ENCODE assay signal across 9 cellular contexts in the genomic region with DNA sequence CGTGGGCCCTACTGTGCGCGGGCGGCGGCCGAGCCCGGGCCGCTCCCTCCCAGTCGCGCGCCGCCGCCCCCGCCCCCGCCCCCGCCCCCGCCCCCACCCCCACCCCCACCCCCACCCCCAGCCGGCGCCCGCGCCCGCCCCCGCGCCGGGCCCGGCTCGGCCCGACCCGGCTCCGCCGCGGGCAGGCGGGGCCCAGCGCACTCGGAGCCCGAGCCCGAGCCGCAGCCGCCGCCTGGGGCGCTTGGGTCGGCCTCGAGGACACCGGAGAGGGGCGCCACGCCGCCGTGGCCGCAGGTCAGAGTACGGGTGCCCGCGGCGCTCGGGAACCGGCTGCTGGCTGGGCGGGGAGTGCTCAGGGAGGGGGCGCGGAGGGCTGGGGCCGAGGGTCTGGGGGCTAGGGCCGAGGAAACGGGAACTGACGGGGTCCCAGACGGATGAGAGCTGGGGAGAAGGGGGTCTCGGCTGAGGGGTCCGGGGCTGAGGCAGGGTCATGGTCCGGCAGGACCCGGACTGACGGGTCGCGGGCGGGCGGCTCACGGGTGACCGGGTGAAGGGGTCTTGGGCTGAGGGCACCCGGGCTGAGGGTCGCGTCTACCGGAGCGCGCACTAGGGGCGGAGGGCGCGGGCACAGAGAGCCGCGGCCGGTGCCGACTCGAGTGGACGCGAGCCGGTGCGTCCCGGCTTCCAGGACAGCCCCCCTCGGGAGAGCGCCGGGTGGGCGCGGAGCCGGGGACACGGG. TPM values are rescaled to one million over a fixed set of nuclear protein-coding genes. Genes with fewer than 3 reads are reported as not detected.
DNase-seq lines count a peak whose midpoint lies in the region; ATAC-seq and TF ChIP-seq lines count a peak whose summit lies in the region.
"Had no signal": no experiment of that assay in that cellular context is flagged by ENCODE, and none has a peak within 500 bp of the region (broad histone marks: within the 10 kb centered on the region; RNA-seq: fewer than 3 reads in every experiment).

No MANE protein-coding gene starts in this region.

- CTCF ChIA-PET in RWPE1 (lab: Yijun Ruan, JAX), result no interaction called here

- 1% methylated on average over 57 to 95 of the region's 100 CpGs for WGBS in esophagus, 2 donors

- peaks cover 0 to 6% of the 10 kb centered on the region in 2 donors for H3K27me3 ChIP-seq in esophagus (ENCODE audit: control insufficient read depth in 1 of 2, insufficient read depth in 2 of 2, low read length in 2 of 2)
- no peaks in the 10 kb centered on the region for H3K27me3 ChIP-seq in muscle layer of duodenum (ENCODE audit: low read depth, low read length)

- peak overlapping the region; percentile 44; the same call in 1 of the 2 replicates for H3K27ac ChIP-seq in RWPE1
- peak overlapping the region; percentile 15 to 21 for H3K27ac ChIP-seq in esophagus (ENCODE audit: low read depth in 2 of 2, low read length in 1 of 2)
- peak overlapping the region; percentile 62 for H3K27ac ChIP-seq in muscle layer of duodenum (ENCODE audit: low read length)

- no peaks in the 10 kb centered on the region for H3K36me3 ChIP-seq in esophagus (ENCODE audit: control insufficient read depth in 2 of 2, insufficient read depth in 2 of 2, low read length in 1 of 2)
- no peaks in the 10 kb centered on the region for H3K36me3 ChIP-seq in muscle layer of duodenum (ENCODE audit: control insufficient read depth in 1 of 2, insufficient read depth in 2 of 2, low read length in 2 of 2)

- no peaks in the 10 kb centered on the region for H3K4me1 ChIP-seq in esophagus (ENCODE audit: control insufficient read depth in 2 of 2, insufficient read depth in 2 of 2, low read length in 1 of 2)
- H3K4me1 ChIP-seq in muscle layer of duodenum (ENCODE audit: control insufficient read depth in 1 of 2, insufficient read depth in 2 of 2, low read length in 2 of 2), result peaks cover 0 to 8% of the 10 kb centered on the region in 2 donors

- TF ChIP-seq CTCF in RWPE1 (conservative IDR thresholded peaks at IDR 0.05; ENCODE audit: low read depth), result 0 out of 2 replicates have a peak, but pooled peaks have one; percentile 7

- H3K9me3 ChIP-seq in esophagus (ENCODE audit: control insufficient read depth in 2 of 2, insufficient read depth in 1 of 2, low read depth in 1 of 2, low read length in 1 of 2) (no peaks in the 10 kb centered on the region), muscle layer of duodenum (ENCODE audit: control insufficient read depth in 1 of 2, low read length in 2 of 2) (no peaks in the 10 kb centered on the region)

- DNase-seq in NCI-H748 (lab: John Stamatoyannopoulos, UW; ENCODE audit: unreplicated experiment), result peak; percentile 35
- DNase-seq in NCI-H748 treated with DMSO at 0.1 percent for 48 hours (lab: John Stamatoyannopoulos, UW), result no peak
- no peak for DNase-seq in RWPE1 (ENCODE audit: low spot score)
- no peak for DNase-seq in NCI-H510A (lab: John Stamatoyannopoulos, UW)
- DNase-seq: CD4-positive, CD25-positive, alpha-beta regulatory T cell had no signal

- POLR2A ChIA-PET in RWPE1 (lab: Yijun Ruan, JAX; ENCODE audit: low non-redundant PET), result no interaction called here

- ATAC-seq in GM21515 (IDR thresholded peaks at IDR 0.05; ENCODE audit: unreplicated experiment) (no peak), GM21576 (IDR thresholded peaks at IDR 0.05; ENCODE audit: unreplicated experiment) (no peak)

- H3K4me3 ChIP-seq in esophagus (ENCODE audit: low read depth in 1 of 2, low read length in 2 of 2) (peak overlapping the region; percentile 74 to 86), muscle layer of duodenum (ENCODE audit: low read depth in 1 of 2, low read length in 2 of 2) (peak overlapping the region; percentile 75 to 84)

RNA-seq across cellular contexts. Expression of gene PPARG, which starts 1.0 kb away (rescaled TPM):
- 1 to 10 TPM; 2.6 to 3.4 TPM for polyA plus RNA-seq in esophagus
